Comparison of ENCODE assay signal across 10 cellular contexts in the genomic region with DNA sequence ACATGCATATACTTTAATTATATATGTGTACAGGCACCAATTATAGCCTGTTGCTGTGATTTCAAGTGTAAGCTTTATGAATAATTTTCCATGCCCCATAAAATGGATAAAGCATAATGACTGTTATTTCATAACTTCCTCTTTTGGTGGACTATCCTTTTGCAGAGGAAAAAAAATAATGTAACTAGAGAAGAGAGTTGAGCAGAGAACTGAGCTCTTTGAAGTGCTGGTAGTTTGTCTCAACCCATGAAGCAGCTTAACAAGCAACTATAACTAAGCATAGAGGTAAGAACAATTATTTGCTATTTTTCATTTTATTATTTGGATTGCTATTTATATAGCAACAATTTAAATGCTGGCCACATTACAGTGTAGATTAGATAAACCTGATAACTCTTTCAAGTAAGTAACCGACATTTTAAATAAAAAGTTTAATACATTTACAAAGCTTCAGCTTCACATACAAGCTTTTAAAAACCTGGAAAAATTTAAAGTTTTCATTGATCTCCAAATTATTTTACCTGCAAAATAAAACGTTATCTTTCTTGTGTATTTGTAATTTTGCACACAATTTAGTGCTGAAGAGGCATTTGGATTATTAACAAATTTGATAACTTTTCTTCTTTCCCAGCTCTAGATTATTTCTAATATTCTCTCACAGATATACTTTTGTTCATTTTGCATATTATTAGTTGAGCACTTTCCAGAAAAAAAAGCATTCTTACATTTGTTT. TPM values are rescaled to one million over a fixed set of nuclear protein-coding genes. Genes with fewer than 3 reads are reported as not detected.
DNase-seq lines count a peak whose midpoint lies in the region; ATAC-seq and TF ChIP-seq lines count a peak whose summit lies in the region.
"Had no signal": no experiment of that assay in that cellular context is flagged by ENCODE, and none has a peak within 500 bp of the region (broad histone marks: within the 10 kb centered on the region; RNA-seq: fewer than 3 reads in every experiment).

No MANE protein-coding gene starts in this region.

- H3K27ac Mint-ChIP-seq in memory B cell (peak overlapping the region; percentile 91), Caco-2 (ENCODE audit: unreplicated experiment) (no peak overlapping the region)

- H3K9me3 ChIP-seq in Caco-2 (no peaks in the 10 kb centered on the region), right atrium auricular region (no peaks in the 10 kb centered on the region), vagina (no peaks in the 10 kb centered on the region)
- H3K9me3 ChIP-seq: gastroesophageal sphincter had no signal

- H3K27me3 ChIP-seq in Caco-2 (replicated peaks; ENCODE audit: control insufficient read depth, insufficient read depth, low read length) (no peaks in the 10 kb centered on the region), right atrium auricular region (no peaks in the 10 kb centered on the region), vagina (no peaks in the 10 kb centered on the region)
- H3K27me3 ChIP-seq: gastroesophageal sphincter had no signal

- H3K4me1 ChIP-seq in Caco-2 (no peaks in the 10 kb centered on the region), right atrium auricular region (no peaks in the 10 kb centered on the region), vagina (no peaks in the 10 kb centered on the region)

- H3K27ac ChIP-seq in right atrium auricular region (no peak overlapping the region), vagina (no peak overlapping the region)

- H3K36me3 ChIP-seq in Caco-2 (ENCODE audit: control insufficient read depth, insufficient read depth, low read length) = no peaks in the 10 kb centered on the region
- H3K36me3 ChIP-seq in right atrium auricular region = no peaks in the 10 kb centered on the region
- no peaks in the 10 kb centered on the region for H3K36me3 ChIP-seq in vagina
- H3K36me3 ChIP-seq: gastroesophageal sphincter had no signal

- H3K4me1 Mint-ChIP-seq in memory B cell = peaks cover 30% of the 10 kb centered on the region
- H3K4me1 Mint-ChIP-seq in Caco-2 (ENCODE audit: low read depth, unreplicated experiment) = no peaks in the 10 kb centered on the region

- DNase-seq in OCI-M1 (lab: John Stamatoyannopoulos, UW) (peak; percentile 88), memory B cell (ENCODE audit: low spot score in 2 of 2) (no peak), Caco-2 (no peak), GM10266 (ENCODE audit: extremely low spot score) (no peak), right atrium auricular region (ENCODE audit: low spot score) (no peak), vagina (ENCODE audit: extremely low spot score in 2 of 2) (no peak)
- DNase-seq: NCI-H146 had no signal

- POLR2A ChIA-PET in Caco-2 (lab: Charles Lee) = no interaction called here

- TF ChIP-seq CTCF in Caco-2 (IDR thresholded peaks at IDR 0.05; ENCODE audit: insufficient read depth in 1 of 2, low read depth in 1 of 2, low read length in 1 of 2, severe bottlenecking in 1 of 2, unreplicated experiment in 1 of 2) (no peak), GM10266 (IDR thresholded peaks at IDR 0.05; ENCODE audit: control insufficient read depth, insufficient read depth, low read depth, missing control alignments) (no peak), right atrium auricular region (IDR thresholded peaks at IDR 0.05) (no peak), vagina (IDR thresholded peaks at IDR 0.05) (no peak)

- no TSS peak for BruUV-seq in Caco-2 (replicated peaks; lab: Mats Ljungman, UMichigan)

- no peaks in the 10 kb centered on the region for H3K9me3 Mint-ChIP-seq in memory B cell
- H3K9me3 Mint-ChIP-seq in Caco-2 (ENCODE audit: unreplicated experiment) = no peaks in the 10 kb centered on the region

- H3K27me3 Mint-ChIP-seq in memory B cell (no peaks in the 10 kb centered on the region), Caco-2 (ENCODE audit: insufficient read depth, unreplicated experiment) (no peaks in the 10 kb centered on the region)

- intact Hi-C loops in Caco-2 (cut with micrococcal nuclease; ENCODE audit: unreplicated experiment) (no loop called here), vagina (cut with DNase I) (no loop called here)

- no peak for TF ChIP-seq POLR2A in vagina (IDR thresholded peaks at IDR 0.05)

- peak overlapping the region; percentile 86 for H3K4me3 Mint-ChIP-seq in memory B cell
- H3K4me3 Mint-ChIP-seq in Caco-2 (ENCODE audit: unreplicated experiment) = no peak overlapping the region

- ATAC-seq in GM18499 (IDR thresholded peaks at IDR 0.05; ENCODE audit: insufficient read depth, unreplicated experiment) (peak; percentile 21), HG02759 (IDR thresholded peaks at IDR 0.05; ENCODE audit: unreplicated experiment) (peak; percentile 35), memory B cell (ENCODE audit: low read depth) (peak; percentile 72)
- ATAC-seq: gastroesophageal sphincter had no signal

- H3K36me3 Mint-ChIP-seq in memory B cell (no peaks in the 10 kb centered on the region), Caco-2 (ENCODE audit: insufficient read depth, unreplicated experiment) (no peaks in the 10 kb centered on the region)

- H3K4me3 ChIP-seq in Caco-2 (ENCODE audit: low read depth, low read length) (no peak overlapping the region), right atrium auricular region (no peak overlapping the region), vagina (no peak overlapping the region)
- H3K4me3 ChIP-seq: gastroesophageal sphincter had no signal

- CTCF ChIA-PET in Caco-2 (lab: Charles Lee) = no interaction called here

RNA-seq across cellular contexts. Expression of gene MBNL1, which starts 24.4 kb away (rescaled TPM):
- total RNA-seq in Caco-2 (2022) = 67.1 and 68.6 TPM in 2 replicates
- total RNA-seq in right atrium auricular region = 100 to 1,000 TPM; 199 to 327 TPM
- 311 TPM for total RNA-seq in vagina

Comparison
In these comparisons a context has a peak if more than half of its experiments do, and no peak if none do; other contexts are left out.
1. ATAC-seq: peak in every context shown above with its lines; median percentile 72 in memory B cell; 35 in HG02759; 21 in GM18499.